In genomic region chr10:72276013-72276387, GRCh38 we compare ENCODE assay signal across 8 cellular contexts. TPM values are rescaled to one million over a fixed set of nuclear protein-coding genes. Genes with fewer than 3 reads are reported as not detected.
DNase-seq lines count a peak whose midpoint lies in the region; ATAC-seq and TF ChIP-seq lines count a peak whose summit lies in the region.

No MANE protein-coding gene starts in this region.

- H3K36me3 ChIP-seq in gastroesophageal sphincter, result peaks cover 0 to 23% of the 10 kb centered on the region in 2 donors

- no peak for TF ChIP-seq POLR2A in gastroesophageal sphincter (IDR thresholded peaks at IDR 0.05)

- H3K9me3 ChIP-seq in gastroesophageal sphincter, result no peaks in the 10 kb centered on the region

- no peak for TF ChIP-seq EP300 in gastroesophageal sphincter (IDR thresholded peaks at IDR 0.05)

- no peaks in the 10 kb centered on the region for H3K9me3 Mint-ChIP-seq in HFFc6

- in situ Hi-C loops in ACHN (cut with HindIII; ENCODE audit: low pct_ligation_motif_present, low pct_unique_long_range_greater_than_20kb, low sequenced_read_pairs), result loop anchor here (5.0 kb wide), 1 partner anchor 46 kb away; no protein-coding TSS in a partner anchor

- TF ChIP-seq CTCF in HFFc6 (IDR thresholded peaks at IDR 0.05) (no peak), gastroesophageal sphincter (IDR thresholded peaks at IDR 0.05) (no peak)

- H3K27me3 ChIP-seq in gastroesophageal sphincter, result no peaks in the 10 kb centered on the region

- peak overlapping the region; percentile 46; the same call in 1 of the 2 replicates for H3K27ac Mint-ChIP-seq in HFFc6

- peak; percentile 27 for DNase-seq in ACHN
- DNase-seq in HFFc6, result no peak
- peak; percentile 85 for DNase-seq in activated CD8-positive, alpha-beta memory T cell treated with anti-CD3 and anti-CD28 coated beads, Interleukin-2, amount 50 U/mL, for 48 hours
- no peak for DNase-seq in NCI-H1436 (lab: John Stamatoyannopoulos, UW)

- peak overlapping the region; percentile 64 to 100 (median 98) for H3K27ac ChIP-seq in gastroesophageal sphincter
- peak overlapping the region in 16 of 21 experiments; percentile 26 to 98 (median 95) for H3K27ac ChIP-seq in skin epidermis

- peaks cover 40% of the 10 kb centered on the region for H3K4me1 Mint-ChIP-seq in HFFc6 (ENCODE audit: low read depth)

- peak overlapping the region; percentile 95 for H3K4me3 Mint-ChIP-seq in HFFc6

- peaks cover 16% of the 10 kb centered on the region for H3K36me3 Mint-ChIP-seq in HFFc6 (ENCODE audit: low read depth)

- H3K4me3 ChIP-seq in gastroesophageal sphincter (peak overlapping the region; percentile 56 to 94), skin epidermis (peak overlapping the region; percentile 71 to 94 (median 82))

- ATAC-seq in gastroesophageal sphincter, result no peak
- no peak for ATAC-seq in HG02798 (IDR thresholded peaks at IDR 0.05; ENCODE audit: poor library complexity, unreplicated experiment)
- ATAC-seq in HG03460 (IDR thresholded peaks at IDR 0.05; ENCODE audit: unreplicated experiment), result no peak

- peaks cover 0 to 35% (median 9%) of the 10 kb centered on the region in 3 donors for H3K4me1 ChIP-seq in gastroesophageal sphincter

- peaks cover 3% of the 10 kb centered on the region for H3K27me3 Mint-ChIP-seq in HFFc6 (ENCODE audit: insufficient read depth)

- WGBS in gastroesophageal sphincter (ENCODE audit: low coverage in 1 of 2), 2 donors, result 34 to 50% methylated on average over 3 to 4 of the region's 4 CpGs

RNA-seq across cellular contexts. Expression of gene DDIT4, which starts 2.3 kb away (rescaled TPM):
- total RNA-seq in HFFc6 (2021; fragmentation: NEBNext Ultra II Directional; extraction: Animal tissue kit (Norgen Biotek cat#: 25700)), result 10 to 100 TPM; 27.7 to 32.4 (median 30.0) TPM
- total RNA-seq in gastroesophageal sphincter, result 100 to 1,000 TPM; 129 to 189 (median 133) TPM

RNA-seq across cellular contexts. Expression of gene ASCC1, which starts 59.9 kb away (rescaled TPM):
- total RNA-seq in HFFc6 (2021; fragmentation: NEBNext Ultra II Directional; extraction: Animal tissue kit (Norgen Biotek cat#: 25700)), result 10 to 100 TPM; 21.0 to 29.6 (median 25.3) TPM
- total RNA-seq in gastroesophageal sphincter, result 10 to 100 TPM; 24.4 to 42.4 (median 35.2) TPM

Comparison
In these comparisons a context has a peak if more than half of its experiments do, and no peak if none do; other contexts are left out.
1. DNase-seq: peak in ACHN (single experiment) and activated CD8-positive, alpha-beta memory T cell treated with anti-CD3 and anti-CD28 coated beads, Interleukin-2, amount 50 U/mL, for 48 hours (single experiment); none in HFFc6 (single experiment) and NCI-H1436 (single experiment).